ENCODE assay signal across 8 cellular contexts in the genomic region with DNA sequence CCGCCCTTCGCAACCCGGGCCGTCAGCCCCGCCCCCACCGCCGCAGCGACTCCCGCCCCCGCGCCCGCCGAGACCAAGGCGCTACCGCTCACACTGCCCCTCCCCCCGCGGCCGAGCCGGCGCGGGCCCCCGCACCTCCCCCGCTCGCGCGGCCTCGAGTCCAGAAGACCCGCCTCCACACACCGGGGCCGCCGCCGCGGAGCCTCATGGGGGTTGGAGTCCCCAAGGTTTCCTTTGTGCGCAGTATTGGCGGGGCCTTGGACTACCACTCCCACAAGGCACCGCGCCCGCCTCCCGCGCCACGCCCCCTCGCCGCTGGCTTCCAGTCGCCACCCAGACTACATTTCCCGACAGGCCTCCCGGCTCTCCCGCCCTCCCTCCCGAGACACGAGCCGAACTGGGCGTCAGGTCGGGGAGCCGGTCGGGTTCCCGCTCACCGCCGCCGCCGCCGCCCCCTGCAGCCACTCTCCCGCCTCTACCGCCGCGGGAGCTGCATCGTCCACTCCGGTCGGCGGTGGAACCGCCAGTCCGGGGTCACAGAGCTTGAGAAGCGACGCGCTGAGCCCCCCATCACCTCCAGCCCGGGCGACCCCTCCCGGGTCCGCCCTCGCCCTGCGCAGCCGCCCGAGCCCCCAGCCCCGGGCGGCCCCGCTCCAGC. TPM values are rescaled to one million over a fixed set of nuclear protein-coding genes. Genes with fewer than 3 reads are reported as not detected.
DNase-seq lines count a peak whose midpoint lies in the region; ATAC-seq and TF ChIP-seq lines count a peak whose summit lies in the region.

A gene (plus strand): TSS at position 371 of the 658 bp plus-strand sequence. CDS start 336 bp downstream, outside the sequence.

- H3K9me3 ChIP-seq in CD4-positive, CD25-positive, alpha-beta regulatory T cell (ENCODE audit: control insufficient read depth in 2 of 2, low read length in 2 of 2) = no peaks in the 10 kb centered on the region
- no peaks in the 10 kb centered on the region for H3K9me3 ChIP-seq in liver (ENCODE audit: control insufficient read depth in 4 of 4, low read length in 3 of 4)

- TF ChIP-seq CTCF in liver (IDR thresholded peaks at IDR 0.05; ENCODE audit: low read depth, low read length, missing input control) = no peak

- H3K9ac ChIP-seq in liver (ENCODE audit: low read depth in 1 of 2, low read length in 2 of 2) = peak within 1 kb of the TSS; percentile 44 to 95

- no peaks in the 10 kb centered on the region for H3K27me3 Mint-ChIP-seq in CD4-positive, CD25-positive, alpha-beta regulatory T cell

- H3K27ac Mint-ChIP-seq in CD4-positive, CD25-positive, alpha-beta regulatory T cell = peak within 1 kb of the TSS; percentile 76 to 96 (median 95)

- WGBS in liver = under 1% methylated on average over 84 of the region's 84 CpGs

- H3K4me3 Mint-ChIP-seq in CD4-positive, CD25-positive, alpha-beta regulatory T cell = peak within 1 kb of the TSS; percentile 94 to 99 (median 94)

- peak; percentile 97 to 98 for ATAC-seq in CD4-positive, CD25-positive, alpha-beta regulatory T cell (ENCODE audit: low read depth in 2 of 2)
- ATAC-seq in GM19452 (IDR thresholded peaks at IDR 0.05; ENCODE audit: unreplicated experiment) (peak; percentile 89), HG03575 (IDR thresholded peaks at IDR 0.05; ENCODE audit: extremely low read depth, insufficient number of reproducible peaks, low FRiP score, unreplicated experiment) (peak; percentile 71)

- peak within 1 kb of the TSS; percentile 71 for H3K27ac ChIP-seq in CD4-positive, CD25-positive, alpha-beta regulatory T cell (ENCODE audit: insufficient read depth, low read length, poor library complexity, severe bottlenecking)
- peak within 1 kb of the TSS; percentile 95 to 97 for H3K27ac ChIP-seq in liver (ENCODE audit: low read depth in 1 of 2, low read length in 2 of 2)

- DNase-seq in CD4-positive, CD25-positive, alpha-beta regulatory T cell = peak; percentile 99
- DNase-seq in NCI-H82 (lab: John Stamatoyannopoulos, UW) (peak; percentile 100), dermis blood vessel endothelial cell (peak; percentile 100)
- peak; percentile 100 for DNase-seq in activated CD4-positive, alpha-beta T cell treated with anti-CD3 and anti-CD28 coated beads, Interleukin-2, amount 50 U/mL, for 48 hours
- DNase-seq in stimulated activated CD4-positive, alpha-beta T cell treated with anti-CD3 and anti-CD28 coated beads, Interleukin-4, amount 100 ng/mL, for 1 hour = peak; percentile 99

- H3K4me3 ChIP-seq in CD4-positive, CD25-positive, alpha-beta regulatory T cell (ENCODE audit: low read depth, low read length) = peak within 1 kb of the TSS; percentile 79
- peak within 1 kb of the TSS; percentile 59 to 100 (median 97) for H3K4me3 ChIP-seq in liver (ENCODE audit: low read depth in 1 of 3, low read length in 3 of 3)

- peaks cover 3% of the 10 kb centered on the region for H3K36me3 Mint-ChIP-seq in CD4-positive, CD25-positive, alpha-beta regulatory T cell

- no peaks in the 10 kb centered on the region for H3K9me3 Mint-ChIP-seq in CD4-positive, CD25-positive, alpha-beta regulatory T cell

- TF ChIP-seq RAD21 in liver (IDR thresholded peaks at IDR 0.05) = peak in 1 of 2 donors; percentile 41

- H3K27me3 ChIP-seq in CD4-positive, CD25-positive, alpha-beta regulatory T cell (ENCODE audit: control insufficient read depth, insufficient read depth, low read length) = no peaks in the 10 kb centered on the region
- no peaks in the 10 kb centered on the region for H3K27me3 ChIP-seq in liver (ENCODE audit: control insufficient read depth in 4 of 4, insufficient read depth in 4 of 4, low read length in 3 of 4)

- no peaks in the 10 kb centered on the region for H3K36me3 ChIP-seq in CD4-positive, CD25-positive, alpha-beta regulatory T cell (ENCODE audit: control insufficient read depth, insufficient read depth, low read length)
- H3K36me3 ChIP-seq in liver (ENCODE audit: control insufficient read depth in 4 of 4, insufficient read depth in 3 of 4, low read depth in 1 of 4, low read length in 3 of 4) = peaks cover 0 to 1% (median 0%) of the 10 kb centered on the region in 4 donors

- H3K4me1 ChIP-seq in CD4-positive, CD25-positive, alpha-beta regulatory T cell (ENCODE audit: control insufficient read depth, insufficient read depth, low read length, poor library complexity, severe bottlenecking) = peaks cover 16% of the 10 kb centered on the region
- H3K4me1 ChIP-seq in liver (ENCODE audit: control insufficient read depth in 4 of 4, insufficient read depth in 4 of 4, low read length in 3 of 4) = peaks cover 4 to 11% (median 8%) of the 10 kb centered on the region in 4 donors

- peaks cover 0 to 34% (median 20%) of the 10 kb centered on the region in 4 donors for H3K4me1 Mint-ChIP-seq in CD4-positive, CD25-positive, alpha-beta regulatory T cell

TF ChIP-seq in liver, 16 proteins besides CTCF, POLR2A, EP300 and RAD21:
- TF ChIP-seq HNF4G (IDR thresholded peaks at IDR 0.05) (no peak), TAF1 (conservative IDR thresholded peaks at IDR 0.05) (no peak), SP1 (IDR thresholded peaks at IDR 0.05) (peak; percentile 67), FOXA1 (IDR thresholded peaks at IDR 0.05) (no peak), GABPA (IDR thresholded peaks at IDR 0.05 in 1 of 2, conservative IDR thresholded peaks at IDR 0.05 in 1 of 2) (peak in 1 of 2 donors; percentile 51), YY1 (IDR thresholded peaks at IDR 0.05) (peak; percentile 63), EGR1 (IDR thresholded peaks at IDR 0.05; ENCODE audit: low read depth in 2 of 2) (peak in 1 of 2 donors; percentile 57), JUND (IDR thresholded peaks at IDR 0.05) (no peak)
- TF ChIP-seq, protein P1, sequence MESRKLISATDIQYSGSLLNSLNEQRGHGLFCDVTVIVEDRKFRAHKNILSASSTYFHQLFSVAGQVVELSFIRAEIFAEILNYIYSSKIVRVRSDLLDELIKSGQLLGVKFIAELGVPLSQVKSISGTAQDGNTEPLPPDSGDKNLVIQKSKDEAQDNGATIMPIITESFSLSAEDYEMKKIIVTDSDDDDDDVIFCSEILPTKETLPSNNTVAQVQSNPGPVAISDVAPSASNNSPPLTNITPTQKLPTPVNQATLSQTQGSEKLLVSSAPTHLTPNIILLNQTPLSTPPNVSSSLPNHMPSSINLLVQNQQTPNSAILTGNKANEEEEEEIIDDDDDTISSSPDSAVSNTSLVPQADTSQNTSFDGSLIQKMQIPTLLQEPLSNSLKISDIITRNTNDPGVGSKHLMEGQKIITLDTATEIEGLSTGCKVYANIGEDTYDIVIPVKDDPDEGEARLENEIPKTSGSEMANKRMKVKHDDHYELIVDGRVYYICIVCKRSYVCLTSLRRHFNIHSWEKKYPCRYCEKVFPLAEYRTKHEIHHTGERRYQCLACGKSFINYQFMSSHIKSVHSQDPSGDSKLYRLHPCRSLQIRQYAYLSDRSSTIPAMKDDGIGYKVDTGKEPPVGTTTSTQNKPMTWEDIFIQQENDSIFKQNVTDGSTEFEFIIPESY (IDR thresholded peaks at IDR 0.05) = peak; percentile 36
- TF ChIP-seq, protein P2, sequence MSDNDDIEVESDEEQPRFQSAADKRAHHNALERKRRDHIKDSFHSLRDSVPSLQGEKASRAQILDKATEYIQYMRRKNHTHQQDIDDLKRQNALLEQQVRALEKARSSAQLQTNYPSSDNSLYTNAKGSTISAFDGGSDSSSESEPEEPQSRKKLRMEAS (IDR thresholded peaks at IDR 0.05) = peak; percentile 44
- TF ChIP-seq, protein P3, sequence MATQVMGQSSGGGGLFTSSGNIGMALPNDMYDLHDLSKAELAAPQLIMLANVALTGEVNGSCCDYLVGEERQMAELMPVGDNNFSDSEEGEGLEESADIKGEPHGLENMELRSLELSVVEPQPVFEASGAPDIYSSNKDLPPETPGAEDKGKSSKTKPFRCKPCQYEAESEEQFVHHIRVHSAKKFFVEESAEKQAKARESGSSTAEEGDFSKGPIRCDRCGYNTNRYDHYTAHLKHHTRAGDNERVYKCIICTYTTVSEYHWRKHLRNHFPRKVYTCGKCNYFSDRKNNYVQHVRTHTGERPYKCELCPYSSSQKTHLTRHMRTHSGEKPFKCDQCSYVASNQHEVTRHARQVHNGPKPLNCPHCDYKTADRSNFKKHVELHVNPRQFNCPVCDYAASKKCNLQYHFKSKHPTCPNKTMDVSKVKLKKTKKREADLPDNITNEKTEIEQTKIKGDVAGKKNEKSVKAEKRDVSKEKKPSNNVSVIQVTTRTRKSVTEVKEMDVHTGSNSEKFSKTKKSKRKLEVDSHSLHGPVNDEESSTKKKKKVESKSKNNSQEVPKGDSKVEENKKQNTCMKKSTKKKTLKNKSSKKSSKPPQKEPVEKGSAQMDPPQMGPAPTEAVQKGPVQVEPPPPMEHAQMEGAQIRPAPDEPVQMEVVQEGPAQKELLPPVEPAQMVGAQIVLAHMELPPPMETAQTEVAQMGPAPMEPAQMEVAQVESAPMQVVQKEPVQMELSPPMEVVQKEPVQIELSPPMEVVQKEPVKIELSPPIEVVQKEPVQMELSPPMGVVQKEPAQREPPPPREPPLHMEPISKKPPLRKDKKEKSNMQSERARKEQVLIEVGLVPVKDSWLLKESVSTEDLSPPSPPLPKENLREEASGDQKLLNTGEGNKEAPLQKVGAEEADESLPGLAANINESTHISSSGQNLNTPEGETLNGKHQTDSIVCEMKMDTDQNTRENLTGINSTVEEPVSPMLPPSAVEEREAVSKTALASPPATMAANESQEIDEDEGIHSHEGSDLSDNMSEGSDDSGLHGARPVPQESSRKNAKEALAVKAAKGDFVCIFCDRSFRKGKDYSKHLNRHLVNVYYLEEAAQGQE (IDR thresholded peaks at IDR 0.05) = peak; percentile 26
- TF ChIP-seq, protein P4, sequence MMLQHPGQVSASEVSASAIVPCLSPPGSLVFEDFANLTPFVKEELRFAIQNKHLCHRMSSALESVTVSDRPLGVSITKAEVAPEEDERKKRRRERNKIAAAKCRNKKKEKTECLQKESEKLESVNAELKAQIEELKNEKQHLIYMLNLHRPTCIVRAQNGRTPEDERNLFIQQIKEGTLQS (IDR thresholded peaks at IDR 0.05) = no peak

RNA-seq across cellular contexts. Expression of the gene that starts here (rescaled TPM):
- 7.5 TPM for total RNA-seq in CD4-positive, CD25-positive, alpha-beta regulatory T cell
- 1 to 10 TPM; 4.7 to 6.2 (median 5.3) TPM for polyA plus RNA-seq in CD4-positive, CD25-positive, alpha-beta regulatory T cell
- 10.2 and 16.7 TPM in 2 replicates for total RNA-seq in dermis blood vessel endothelial cell
- 1 to 10 TPM; 4.1 to 8.7 TPM for total RNA-seq in liver
- polyA plus RNA-seq in liver = 1 to 10 TPM; 1.4 to 3.5 TPM

Comparison
In these comparisons a context has a peak if more than half of its experiments do, and no peak if none do; other contexts are left out.
1. Peak in every context shown above with its lines: DNase-seq, ATAC-seq, H3K4me3 ChIP-seq and H3K27ac ChIP-seq.